1 cellular context compared by ENCODE assay signal in the genomic region with DNA sequence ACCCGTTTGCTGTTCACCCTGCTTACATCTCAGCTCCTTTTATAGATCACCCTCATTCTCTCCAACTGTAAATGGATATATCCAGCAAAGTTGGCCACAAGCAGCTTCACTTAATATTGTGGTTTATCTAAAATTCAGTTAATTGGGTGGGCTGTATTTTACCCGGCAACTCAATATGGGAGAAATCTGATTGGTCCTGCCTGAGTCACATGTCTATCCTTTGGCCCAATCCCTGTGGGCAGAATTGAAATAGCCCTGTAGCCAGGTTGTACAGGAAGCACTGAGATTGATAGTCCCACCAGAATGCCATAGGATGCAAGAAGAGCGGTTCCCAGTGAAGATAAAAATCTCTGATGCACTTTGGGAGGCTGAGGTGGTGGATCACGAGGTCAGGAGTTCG.
TF ChIP-seq lines count a peak whose summit lies in the region.

No MANE protein-coding gene starts in this region.

TF ChIP-seq in GM23338, 12 proteins besides CTCF, POLR2A, EP300 and RAD21 (continued from another document):
- TF ChIP-seq, protein P1, sequence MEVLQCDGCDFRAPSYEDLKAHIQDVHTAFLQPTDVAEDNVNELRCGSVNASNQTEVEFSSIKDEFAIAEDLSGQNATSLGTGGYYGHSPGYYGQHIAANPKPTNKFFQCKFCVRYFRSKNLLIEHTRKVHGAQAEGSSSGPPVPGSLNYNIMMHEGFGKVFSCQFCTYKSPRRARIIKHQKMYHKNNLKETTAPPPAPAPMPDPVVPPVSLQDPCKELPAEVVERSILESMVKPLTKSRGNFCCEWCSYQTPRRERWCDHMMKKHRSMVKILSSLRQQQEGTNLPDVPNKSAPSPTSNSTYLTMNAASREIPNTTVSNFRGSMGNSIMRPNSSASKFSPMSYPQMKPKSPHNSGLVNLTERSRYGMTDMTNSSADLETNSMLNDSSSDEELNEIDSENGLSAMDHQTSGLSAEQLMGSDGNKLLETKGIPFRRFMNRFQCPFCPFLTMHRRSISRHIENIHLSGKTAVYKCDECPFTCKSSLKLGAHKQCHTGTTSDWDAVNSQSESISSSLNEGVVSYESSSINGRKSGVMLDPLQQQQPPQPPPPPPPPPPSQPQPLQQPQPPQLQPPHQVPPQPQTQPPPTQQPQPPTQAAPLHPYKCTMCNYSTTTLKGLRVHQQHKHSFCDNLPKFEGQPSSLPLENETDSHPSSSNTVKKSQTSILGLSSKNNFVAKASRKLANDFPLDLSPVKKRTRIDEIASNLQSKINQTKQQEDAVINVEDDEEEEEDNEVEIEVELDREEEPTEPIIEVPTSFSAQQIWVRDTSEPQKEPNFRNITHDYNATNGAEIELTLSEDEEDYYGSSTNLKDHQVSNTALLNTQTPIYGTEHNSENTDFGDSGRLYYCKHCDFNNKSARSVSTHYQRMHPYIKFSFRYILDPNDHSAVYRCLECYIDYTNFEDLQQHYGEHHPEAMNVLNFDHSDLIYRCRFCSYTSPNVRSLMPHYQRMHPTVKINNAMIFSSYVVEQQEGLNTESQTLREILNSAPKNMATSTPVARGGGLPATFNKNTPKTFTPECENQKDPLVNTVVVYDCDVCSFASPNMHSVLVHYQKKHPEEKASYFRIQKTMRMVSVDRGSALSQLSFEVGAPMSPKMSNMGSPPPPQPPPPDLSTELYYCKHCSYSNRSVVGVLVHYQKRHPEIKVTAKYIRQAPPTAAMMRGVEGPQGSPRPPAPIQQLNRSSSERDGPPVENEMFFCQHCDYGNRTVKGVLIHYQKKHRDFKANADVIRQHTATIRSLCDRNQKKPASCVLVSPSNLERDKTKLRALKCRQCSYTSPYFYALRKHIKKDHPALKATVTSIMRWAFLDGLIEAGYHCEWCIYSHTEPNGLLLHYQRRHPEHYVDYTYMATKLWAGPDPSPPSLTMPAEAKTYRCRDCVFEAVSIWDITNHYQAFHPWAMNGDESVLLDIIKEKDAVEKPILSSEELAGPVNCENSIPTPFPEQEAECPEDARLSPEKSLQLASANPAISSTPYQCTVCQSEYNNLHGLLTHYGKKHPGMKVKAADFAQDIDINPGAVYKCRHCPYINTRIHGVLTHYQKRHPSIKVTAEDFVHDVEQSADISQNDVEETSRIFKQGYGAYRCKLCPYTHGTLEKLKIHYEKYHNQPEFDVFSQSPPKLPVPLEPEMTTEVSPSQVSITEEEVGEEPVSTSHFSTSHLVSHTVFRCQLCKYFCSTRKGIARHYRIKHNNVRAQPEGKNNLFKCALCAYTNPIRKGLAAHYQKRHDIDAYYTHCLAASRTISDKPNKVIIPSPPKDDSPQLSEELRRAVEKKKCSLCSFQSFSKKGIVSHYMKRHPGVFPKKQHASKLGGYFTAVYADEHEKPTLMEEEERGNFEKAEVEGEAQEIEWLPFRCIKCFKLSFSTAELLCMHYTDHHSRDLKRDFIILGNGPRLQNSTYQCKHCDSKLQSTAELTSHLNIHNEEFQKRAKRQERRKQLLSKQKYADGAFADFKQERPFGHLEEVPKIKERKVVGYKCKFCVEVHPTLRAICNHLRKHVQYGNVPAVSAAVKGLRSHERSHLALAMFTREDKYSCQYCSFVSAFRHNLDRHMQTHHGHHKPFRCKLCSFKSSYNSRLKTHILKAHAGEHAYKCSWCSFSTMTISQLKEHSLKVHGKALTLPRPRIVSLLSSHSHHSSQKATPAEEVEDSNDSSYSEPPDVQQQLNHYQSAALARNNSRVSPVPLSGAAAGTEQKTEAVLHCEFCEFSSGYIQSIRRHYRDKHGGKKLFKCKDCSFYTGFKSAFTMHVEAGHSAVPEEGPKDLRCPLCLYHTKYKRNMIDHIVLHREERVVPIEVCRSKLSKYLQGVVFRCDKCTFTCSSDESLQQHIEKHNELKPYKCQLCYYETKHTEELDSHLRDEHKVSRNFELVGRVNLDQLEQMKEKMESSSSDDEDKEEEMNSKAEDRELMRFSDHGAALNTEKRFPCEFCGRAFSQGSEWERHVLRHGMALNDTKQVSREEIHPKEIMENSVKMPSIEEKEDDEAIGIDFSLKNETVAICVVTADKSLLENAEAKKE (CRISPR knock-in tag; IDR thresholded peaks at IDR 0.05) = no peak
- TF ChIP-seq, protein P2, sequence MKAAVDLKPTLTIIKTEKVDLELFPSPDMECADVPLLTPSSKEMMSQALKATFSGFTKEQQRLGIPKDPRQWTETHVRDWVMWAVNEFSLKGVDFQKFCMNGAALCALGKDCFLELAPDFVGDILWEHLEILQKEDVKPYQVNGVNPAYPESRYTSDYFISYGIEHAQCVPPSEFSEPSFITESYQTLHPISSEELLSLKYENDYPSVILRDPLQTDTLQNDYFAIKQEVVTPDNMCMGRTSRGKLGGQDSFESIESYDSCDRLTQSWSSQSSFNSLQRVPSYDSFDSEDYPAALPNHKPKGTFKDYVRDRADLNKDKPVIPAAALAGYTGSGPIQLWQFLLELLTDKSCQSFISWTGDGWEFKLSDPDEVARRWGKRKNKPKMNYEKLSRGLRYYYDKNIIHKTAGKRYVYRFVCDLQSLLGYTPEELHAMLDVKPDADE (IDR thresholded peaks at IDR 0.05) = no peak
- no peak for TF ChIP-seq EZH2phosphoT487 (IDR thresholded peaks at IDR 0.05; ENCODE audit: unreplicated experiment)
